In the genomic region with DNA sequence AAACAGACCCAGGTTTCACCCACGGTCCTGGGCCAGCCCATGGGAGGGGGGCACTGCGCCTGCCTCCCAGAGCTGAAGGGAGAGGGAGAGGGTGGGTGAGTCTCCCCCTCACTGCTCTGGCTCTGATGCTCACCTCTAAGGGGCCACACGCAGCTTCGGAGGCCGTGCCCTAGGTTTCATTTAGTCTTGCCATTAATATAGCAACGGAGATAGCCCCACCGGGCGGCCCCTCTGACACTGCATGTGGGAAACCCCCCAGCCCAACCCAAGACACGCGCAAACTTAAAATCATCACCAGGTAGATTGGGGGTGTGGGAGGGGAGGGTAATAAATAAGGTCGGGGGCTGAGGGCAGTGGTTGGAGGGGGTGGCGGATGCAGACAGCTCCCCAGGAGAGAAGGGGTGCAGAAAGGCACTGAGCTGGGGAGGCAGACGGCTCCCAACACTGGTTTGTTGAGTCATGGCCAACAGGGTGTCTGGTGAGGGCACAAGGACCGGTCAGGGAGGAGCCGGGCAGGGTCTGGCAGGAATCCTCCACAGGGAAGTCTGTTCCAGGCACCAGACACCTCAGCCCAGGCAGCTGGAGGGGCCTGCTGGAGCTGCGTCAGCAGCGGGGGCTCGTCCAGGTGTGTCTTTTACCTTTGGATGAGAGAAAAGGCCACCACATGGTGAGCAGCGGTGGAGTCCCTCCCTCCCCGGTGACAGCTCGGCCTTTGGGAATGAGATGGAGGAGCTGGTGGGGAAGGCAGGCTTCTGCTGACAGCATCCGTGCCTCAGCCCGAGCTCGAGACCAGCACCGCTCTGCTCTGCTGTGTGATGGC, we compare ENCODE assay signal across 15 cellular contexts. TPM values are rescaled to one million over a fixed set of nuclear protein-coding genes. Genes with fewer than 3 reads are reported as not detected.
DNase-seq lines count a peak whose midpoint lies in the region; ATAC-seq and TF ChIP-seq lines count a peak whose summit lies in the region.
"Had no signal": no experiment of that assay in that cellular context is flagged by ENCODE, and none has a peak within 500 bp of the region (broad histone marks: within the 10 kb centered on the region; RNA-seq: fewer than 3 reads in every experiment).

No MANE protein-coding gene starts in this region.

- 91 to 93% methylated on average over 25 of the region's 25 CpGs for WGBS in aorta, 2 donors

- ATAC-seq in activated naive CD8-positive, alpha-beta T cell treated with anti-CD3 and anti-CD28 coated beads, Interleukin-2, amount 50 U/mL, for 24 hours, result peak; percentile 20
- ATAC-seq in esophagus mucosa (peak; percentile 6), aorta (ENCODE audit: low FRiP score) (no peak)

- no peaks in the 10 kb centered on the region for H4K20me1 ChIP-seq in osteoblast (ENCODE audit: insufficient read depth, low read length)

- TF ChIP-seq CTCF in osteoblast (IDR thresholded peaks at IDR 0.05; ENCODE audit: extremely low read depth, low read depth, low read length), result no peak

- H3K36me3 ChIP-seq in osteoblast (ENCODE audit: insufficient read depth, low read length), result no peaks in the 10 kb centered on the region
- H3K36me3 ChIP-seq in aorta (ENCODE audit: control insufficient read depth in 1 of 2, insufficient read depth in 2 of 2, low read length in 1 of 2), result no peaks in the 10 kb centered on the region

- no peak overlapping the region for H3K27ac ChIP-seq in osteoblast (ENCODE audit: low read depth, low read length)
- no peak overlapping the region for H3K27ac ChIP-seq in aorta (ENCODE audit: low read depth in 1 of 2, low read length in 2 of 2)
- H3K27ac ChIP-seq: BLaER1 treated with 17β-estradiol and CSF1 and Interleukin-3, amounts not matched to agents 10 nM and 100 nM; GM23248 had no signal

- no peak overlapping the region for H3K27ac Mint-ChIP-seq in activated naive CD8-positive, alpha-beta T cell treated with anti-CD3 and anti-CD28 coated beads, Interleukin-2, amount 50 U/mL, for 24 hours
- no peak overlapping the region for H3K27ac Mint-ChIP-seq in activated naive CD8-positive, alpha-beta T cell treated with anti-CD3 and anti-CD28 coated beads for 36 hours
- H3K27ac Mint-ChIP-seq: CD4-positive, CD25-positive, alpha-beta regulatory T cell had no signal

- H3K27me3 ChIP-seq in osteoblast (ENCODE audit: insufficient read depth, low read length), result no peaks in the 10 kb centered on the region
- no peaks in the 10 kb centered on the region for H3K27me3 ChIP-seq in aorta (ENCODE audit: control insufficient read depth in 1 of 2, insufficient read depth in 2 of 2, low read length in 1 of 2)
- H3K27me3 ChIP-seq: BLaER1 treated with 17β-estradiol and CSF1 and Interleukin-3, amounts not matched to agents 10 nM and 100 nM had no signal

- peaks cover 2% of the 10 kb centered on the region for H3K36me3 Mint-ChIP-seq in activated naive CD8-positive, alpha-beta T cell treated with anti-CD3 and anti-CD28 coated beads, Interleukin-2, amount 50 U/mL, for 24 hours (ENCODE audit: low read depth)
- no peaks in the 10 kb centered on the region for H3K36me3 Mint-ChIP-seq in activated naive CD8-positive, alpha-beta T cell treated with anti-CD3 and anti-CD28 coated beads for 36 hours

- no peaks in the 10 kb centered on the region for H3K9me3 ChIP-seq in osteoblast (ENCODE audit: low read depth, low read length)
- H3K9me3 ChIP-seq in aorta (ENCODE audit: control insufficient read depth, low read length), result no peaks in the 10 kb centered on the region
- H3K9me3 ChIP-seq: BLaER1 treated with 17β-estradiol and CSF1 and Interleukin-3, amounts not matched to agents 10 nM and 100 nM had no signal

- DNase-seq in activated naive CD8-positive, alpha-beta T cell treated with anti-CD3 and anti-CD28 coated beads, Interleukin-2, amount 50 U/mL, for 24 hours, result no peak
- no peak for DNase-seq in activated naive CD8-positive, alpha-beta T cell treated with anti-CD3 and anti-CD28 coated beads for 36 hours
- DNase-seq in osteoblast (ENCODE audit: insufficient read length, low spot score, missing footprints) (peak; percentile 68), aorta (peak; percentile 41 to 74), NCI-H1105 treated with DMSO at 0.1 percent for 48 hours (lab: John Stamatoyannopoulos, UW) (no peak), nucleus accumbens (lab: John Stamatoyannopoulos, UW) (no peak), SHP77 (lab: John Stamatoyannopoulos, UW) (no peak)
- DNase-seq: ACHN; CD4-positive, CD25-positive, alpha-beta regulatory T cell; DMS53; GM23248; H7 had no signal

- H3K4me3 Mint-ChIP-seq in activated naive CD8-positive, alpha-beta T cell treated with anti-CD3 and anti-CD28 coated beads, Interleukin-2, amount 50 U/mL, for 24 hours, result no peak overlapping the region
- no peak overlapping the region for H3K4me3 Mint-ChIP-seq in activated naive CD8-positive, alpha-beta T cell treated with anti-CD3 and anti-CD28 coated beads for 36 hours

- no peak overlapping the region for H3K4me3 ChIP-seq in osteoblast (ENCODE audit: insufficient read depth, low read length)
- H3K4me3 ChIP-seq in aorta (ENCODE audit: low read length in 2 of 2), result no peak overlapping the region
- H3K4me3 ChIP-seq: BLaER1 treated with 17β-estradiol and CSF1 and Interleukin-3, amounts not matched to agents 10 nM and 100 nM; GM23248 had no signal

- H3K4me2 ChIP-seq in osteoblast (ENCODE audit: insufficient read depth, low read length), result no peak overlapping the region
- H3K4me2 ChIP-seq: BLaER1 treated with 17β-estradiol and CSF1 and Interleukin-3, amounts not matched to agents 10 nM and 100 nM had no signal

- H3K4me1 Mint-ChIP-seq in activated naive CD8-positive, alpha-beta T cell treated with anti-CD3 and anti-CD28 coated beads, Interleukin-2, amount 50 U/mL, for 24 hours, result no peaks in the 10 kb centered on the region
- H3K4me1 Mint-ChIP-seq in activated naive CD8-positive, alpha-beta T cell treated with anti-CD3 and anti-CD28 coated beads for 36 hours, result no peaks in the 10 kb centered on the region

- H3K4me1 ChIP-seq in osteoblast (ENCODE audit: insufficient read depth, low read length), result no peaks in the 10 kb centered on the region
- H3K4me1 ChIP-seq in aorta (ENCODE audit: control insufficient read depth in 1 of 2, insufficient read depth in 2 of 2, low read length in 2 of 2), result no peaks in the 10 kb centered on the region

- H3K27me3 Mint-ChIP-seq in activated naive CD8-positive, alpha-beta T cell treated with anti-CD3 and anti-CD28 coated beads, Interleukin-2, amount 50 U/mL, for 24 hours, result peaks cover 1% of the 10 kb centered on the region
- peaks cover 3% of the 10 kb centered on the region for H3K27me3 Mint-ChIP-seq in activated naive CD8-positive, alpha-beta T cell treated with anti-CD3 and anti-CD28 coated beads for 36 hours

- no peaks in the 10 kb centered on the region for H3K9me3 Mint-ChIP-seq in activated naive CD8-positive, alpha-beta T cell treated with anti-CD3 and anti-CD28 coated beads, Interleukin-2, amount 50 U/mL, for 24 hours
- no peaks in the 10 kb centered on the region for H3K9me3 Mint-ChIP-seq in activated naive CD8-positive, alpha-beta T cell treated with anti-CD3 and anti-CD28 coated beads for 36 hours

- H2AFZ ChIP-seq in osteoblast (ENCODE audit: low read length), result no peak overlapping the region
- H2AFZ ChIP-seq: GM23248 had no signal

- intact Hi-C loops in aorta (cut with DNase I), result no loop called here

- H3K79me2 ChIP-seq in osteoblast (ENCODE audit: insufficient read depth, low read length), result no peaks in the 10 kb centered on the region

RNA-seq across cellular contexts. Expression of a gene that starts 32.0 kb away (rescaled TPM):
- under 1 TPM; 0.06 to 0.08 TPM for total RNA-seq in activated naive CD8-positive, alpha-beta T cell treated with anti-CD3 and anti-CD28 coated beads for 36 hours
- total RNA-seq in esophagus mucosa (32.5 TPM), osteoblast (not detected in 2 replicates), aorta (10 to 100 TPM; 16.3 to 35.3 TPM)
- polyA plus RNA-seq in aorta, result under 1 TPM; 0.13 to 0.15 TPM
- total RNA-seq: CD4-positive, CD25-positive, alpha-beta regulatory T cell; GM23248; HT-29 had no signal
- polyA plus RNA-seq: CD4-positive, CD25-positive, alpha-beta regulatory T cell had no signal

Comparison
In these comparisons a context has a peak if more than half of its experiments do, and no peak if none do; other contexts are left out.
1. DNase-seq: peak in osteoblast (single experiment) and aorta (2 of 2); none in activated naive CD8-positive, alpha-beta T cell treated with anti-CD3 and anti-CD28 coated beads, Interleukin-2, amount 50 U/mL, for 24 hours (single experiment), activated naive CD8-positive, alpha-beta T cell treated with anti-CD3 and anti-CD28 coated beads for 36 hours (single experiment), NCI-H1105 treated with DMSO at 0.1 percent for 48 hours (single experiment), nucleus accumbens (0 of 56) and SHP77 (0 of 2).
2. RNA of a gene that starts 32.0 kb away (total RNA-seq): 16.3 to 35.3 TPM in aorta and 32.5 TPM in esophagus mucosa (single experiment); 0.06 to 0.08 TPM in activated naive CD8-positive, alpha-beta T cell treated with anti-CD3 and anti-CD28 coated beads for 36 hours and not detected in osteoblast; every median in the first group is over 10 times any median in the second.